In genomic region chr16:81519298-81520150, GRCh38 we compare ENCODE assay signal across 10 cellular contexts.
DNase-seq lines count a peak whose midpoint lies in the region; ATAC-seq and TF ChIP-seq lines count a peak whose summit lies in the region.
"Had no signal": no experiment of that assay in that cellular context is flagged by ENCODE, and none has a peak within 500 bp of the region (broad histone marks: within the 10 kb centered on the region; RNA-seq: fewer than 3 reads in every experiment).

No MANE protein-coding gene starts in this region.

- CTCF ChIA-PET in naive thymus-derived CD4-positive, alpha-beta T cell (lab: Charles Lee) = interaction anchor here (0.6 kb wide), 1 partner anchor 10 kb away, joined by 3 read pairs; no protein-coding TSS in a partner anchor

- no peaks in the 10 kb centered on the region for H3K27me3 ChIP-seq in adipocyte (replicated peaks; ENCODE audit: control insufficient read depth, insufficient read depth, low read length)
- no peaks in the 10 kb centered on the region for H3K27me3 ChIP-seq in naive thymus-derived CD4-positive, alpha-beta T cell (ENCODE audit: control insufficient read depth in 2 of 2, insufficient read depth in 2 of 2, low read length in 2 of 2)
- no peaks in the 10 kb centered on the region for H3K27me3 ChIP-seq in vagina
- no peaks in the 10 kb centered on the region for H3K27me3 ChIP-seq in gastroesophageal sphincter

- peaks cover 11 to 58% (median 23%) of the 10 kb centered on the region in 7 donors for H3K4me1 Mint-ChIP-seq in naive thymus-derived CD4-positive, alpha-beta T cell

- no peak for TF ChIP-seq EP300 in gastroesophageal sphincter (IDR thresholded peaks at IDR 0.05)

- H3K9me3 ChIP-seq in adipocyte (ENCODE audit: control insufficient read depth, low read length) (no peaks in the 10 kb centered on the region), vagina (no peaks in the 10 kb centered on the region), gastroesophageal sphincter (no peaks in the 10 kb centered on the region)
- H3K9me3 ChIP-seq in naive thymus-derived CD4-positive, alpha-beta T cell (ENCODE audit: control insufficient read depth in 2 of 3, low read length in 3 of 3) = no peaks in the 10 kb centered on the region

- peak; percentile 35 for DNase-seq in EH (ENCODE audit: low read depth)
- peak; percentile 28 for DNase-seq in M059J (ENCODE audit: low read depth)
- peak; percentile 41 for DNase-seq in adipocyte (ENCODE audit: low read depth)
- DNase-seq in naive thymus-derived CD4-positive, alpha-beta T cell = no peak
- DNase-seq in NCI-H2107 (lab: John Stamatoyannopoulos, UW) = no peak
- no peak for DNase-seq in dermis blood vessel endothelial cell
- DNase-seq in vagina (ENCODE audit: extremely low spot score in 2 of 2) = no peak
- DNase-seq: activated T-cell treated with anti-CD3 and anti-CD28 coated beads, Interleukin-2, amount 50 U/mL, for 4 hours had no signal

- POLR2A ChIA-PET in naive thymus-derived CD4-positive, alpha-beta T cell (lab: Charles Lee) = interaction anchor here (0.6 kb wide), 1 partner anchor 15 kb away, joined by 6 read pairs; no protein-coding TSS in a partner anchor

- peaks cover 0 to 2% (median 0%) of the 10 kb centered on the region in 11 donors for H3K9me3 Mint-ChIP-seq in naive thymus-derived CD4-positive, alpha-beta T cell
- H3K9me3 Mint-ChIP-seq: activated T-cell treated with anti-CD3 and anti-CD28 coated beads, Interleukin-2, amount 50 U/mL, for 4 hours; stimulated activated memory B cell treated with anti-CD40 and anti-IgM and Interleukin-4, amounts not matched to agents 10 μg/mL and 1 μg/mL and 100 μg/mL, for 72 hours had no signal

- H3K36me3 ChIP-seq in adipocyte (ENCODE audit: control insufficient read depth, insufficient read depth, low read length, severe bottlenecking) (no peaks in the 10 kb centered on the region), vagina (no peaks in the 10 kb centered on the region), gastroesophageal sphincter (no peaks in the 10 kb centered on the region)
- H3K36me3 ChIP-seq in naive thymus-derived CD4-positive, alpha-beta T cell (ENCODE audit: control insufficient read depth in 2 of 3, insufficient read depth in 3 of 3, low read length in 3 of 3) = peaks cover 0 to 13% (median 0%) of the 10 kb centered on the region in 3 experiments

- no peaks in the 10 kb centered on the region for H3K27me3 Mint-ChIP-seq in naive thymus-derived CD4-positive, alpha-beta T cell
- H3K27me3 Mint-ChIP-seq: stimulated activated memory B cell treated with anti-CD40 and anti-IgM and Interleukin-4, amounts not matched to agents 10 μg/mL and 1 μg/mL and 100 μg/mL, for 72 hours had no signal

- H3K27ac Mint-ChIP-seq in naive thymus-derived CD4-positive, alpha-beta T cell = peak overlapping the region in 6 of 9 donors; percentile 43 to 90 (median 64)

- H3K9ac ChIP-seq in adipocyte (ENCODE audit: low read length) = no peak overlapping the region

- H3K4me3 Mint-ChIP-seq in naive thymus-derived CD4-positive, alpha-beta T cell = peak overlapping the region in 1 of 10 donors; percentile 48
- H3K4me3 Mint-ChIP-seq: activated T-cell treated with anti-CD3 and anti-CD28 coated beads, Interleukin-2, amount 50 U/mL, for 4 hours; stimulated activated memory B cell treated with anti-CD40 and anti-IgM and Interleukin-4, amounts not matched to agents 10 μg/mL and 1 μg/mL and 100 μg/mL, for 72 hours had no signal

- WGBS in gastroesophageal sphincter (ENCODE audit: low coverage in 1 of 2), 2 donors = 90 to 100% methylated on average over 2 of the region's 9 CpGs

- TF ChIP-seq POLR2A in vagina (IDR thresholded peaks at IDR 0.05) = no peak
- no peak for TF ChIP-seq POLR2A in gastroesophageal sphincter (IDR thresholded peaks at IDR 0.05)

- H3K4me1 ChIP-seq in adipocyte (ENCODE audit: control insufficient read depth, insufficient read depth, low read length) (peaks cover 32% of the 10 kb centered on the region), vagina (peaks cover 55% of the 10 kb centered on the region), gastroesophageal sphincter (peaks cover 0 to 21% (median 3%) of the 10 kb centered on the region in 3 donors)
- H3K4me1 ChIP-seq in naive thymus-derived CD4-positive, alpha-beta T cell (ENCODE audit: control insufficient read depth in 2 of 2, insufficient read depth in 2 of 2, low read length in 2 of 2) = peaks cover 7 to 41% of the 10 kb centered on the region in 2 donors

- H3K27ac ChIP-seq in naive thymus-derived CD4-positive, alpha-beta T cell (ENCODE audit: low read depth, low read length) = no peak overlapping the region
- H3K27ac ChIP-seq in vagina (no peak overlapping the region), gastroesophageal sphincter (peak overlapping the region in 1 of 4 donors; percentile 29)

- intact Hi-C loops in naive thymus-derived CD4-positive, alpha-beta T cell (cut with micrococcal nuclease) = loop anchor here (2.0 to 5.0 kb wide), 4 partner anchors 47 to 198 kb away; no protein-coding TSS in a partner anchor
- intact Hi-C loops in vagina (cut with DNase I) = no loop called here

- no peak overlapping the region for H3K4me3 ChIP-seq in adipocyte (ENCODE audit: low read length)
- no peak overlapping the region for H3K4me3 ChIP-seq in naive thymus-derived CD4-positive, alpha-beta T cell (ENCODE audit: low read length)
- H3K4me3 ChIP-seq in vagina = no peak overlapping the region
- H3K4me3 ChIP-seq in gastroesophageal sphincter = no peak overlapping the region

- H3K36me3 Mint-ChIP-seq in naive thymus-derived CD4-positive, alpha-beta T cell = peaks cover 0 to 13% (median 7%) of the 10 kb centered on the region in 5 donors

- TF ChIP-seq CTCF in vagina (IDR thresholded peaks at IDR 0.05) (no peak), gastroesophageal sphincter (IDR thresholded peaks at IDR 0.05) (no peak)

- peak; percentile 4 for ATAC-seq in naive thymus-derived CD4-positive, alpha-beta T cell
- ATAC-seq in gastroesophageal sphincter = no peak
- ATAC-seq: activated T-cell treated with anti-CD3 and anti-CD28 coated beads, Interleukin-2, amount 50 U/mL, for 4 hours; stimulated activated memory B cell treated with anti-CD40 and anti-IgM and Interleukin-4, amounts not matched to agents 10 μg/mL and 1 μg/mL and 100 μg/mL, for 72 hours had no signal

Comparison
In these comparisons a context has a peak if more than half of its experiments do, and no peak if none do; other contexts are left out.
1. DNase-seq: peak in EH (single experiment), M059J (single experiment) and adipocyte (single experiment); none in naive thymus-derived CD4-positive, alpha-beta T cell (0 of 9), NCI-H2107 (single experiment), dermis blood vessel endothelial cell (single experiment) and vagina (0 of 2).